ENCODE assay signal across 11 cellular contexts in the genomic region with DNA sequence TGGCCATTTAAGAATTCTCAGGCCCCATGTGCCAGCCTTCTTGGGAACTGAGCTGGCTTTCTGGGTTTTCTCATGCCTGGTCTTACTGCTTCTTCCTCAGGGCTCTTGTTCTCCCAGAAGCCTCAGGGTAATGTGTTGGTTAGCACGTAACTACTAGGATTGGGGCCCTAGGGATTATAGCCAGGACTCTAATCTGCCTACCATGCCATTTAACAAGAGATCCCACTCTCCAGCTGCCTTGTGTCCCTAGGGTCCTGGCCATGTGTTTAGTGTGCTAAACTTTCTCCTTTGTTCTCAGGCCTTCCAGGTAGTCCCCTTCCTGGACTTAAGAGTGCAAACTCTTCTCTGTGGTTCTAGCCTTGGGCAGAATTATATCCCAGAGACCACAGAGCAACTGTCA. TPM values are rescaled to one million over a fixed set of nuclear protein-coding genes. Genes with fewer than 3 reads are reported as not detected.
DNase-seq lines count a peak whose midpoint lies in the region; ATAC-seq and TF ChIP-seq lines count a peak whose summit lies in the region.
"Had no signal": no experiment of that assay in that cellular context is flagged by ENCODE, and none has a peak within 500 bp of the region (broad histone marks: within the 10 kb centered on the region; RNA-seq: fewer than 3 reads in every experiment).

No MANE protein-coding gene starts in this region.

- DNase-seq in activated CD4-positive, alpha-beta T cell treated with anti-CD3 and anti-CD28 coated beads for 36 hours: no peak
- DNase-seq in activated CD4-positive, alpha-beta T cell treated with anti-CD3 and anti-CD28 coated beads, Interleukin-2, amount 50 U/mL, for 4 hours: no peak
- DNase-seq in activated naive CD4-positive, alpha-beta T cell treated with anti-CD3 and anti-CD28 coated beads, Interleukin-2, amount 50 U/mL, for 72 hours (ENCODE audit: low spot score in 2 of 2): no peak
- DNase-seq in suprapubic skin (ENCODE audit: low spot score in 2 of 2) (no peak), NCI-H1048 (lab: John Stamatoyannopoulos, UW) (no peak)
- DNase-seq in activated effector memory CD4-positive, alpha-beta T cell treated with Interleukin-2 at 50 U/mL for 16 hours: no peak
- DNase-seq: stimulated activated CD4-positive, alpha-beta T cell treated with anti-CD3 and anti-CD28 coated beads, Interleukin-1b, Interleukin-23, amount 100 ng/mL, for 48 hours; T-helper 9 cell had no signal

- H3K27ac Mint-ChIP-seq in activated CD4-positive, alpha-beta T cell treated with anti-CD3 and anti-CD28 coated beads for 36 hours: peak overlapping the region; percentile 94
- H3K27ac Mint-ChIP-seq in activated naive CD4-positive, alpha-beta T cell treated with anti-CD3 and anti-CD28 coated beads, Interleukin-2, amount 50 U/mL, for 72 hours: peak overlapping the region; percentile 92 to 95

- H3K36me3 ChIP-seq in suprapubic skin: no peaks in the 10 kb centered on the region

- no peaks in the 10 kb centered on the region for H3K27me3 Mint-ChIP-seq in activated CD4-positive, alpha-beta T cell treated with anti-CD3 and anti-CD28 coated beads for 36 hours

- intact Hi-C loops in activated CD4-positive, alpha-beta T cell treated with anti-CD3 and anti-CD28 coated beads for 36 hours (cut with DNase I, micrococcal nuclease): loop anchor here (2.0 to 5.0 kb wide), 4 partner anchors 85 to 305 kb away; a partner anchor contains a TSS

- no peaks in the 10 kb centered on the region for H3K9me3 Mint-ChIP-seq in activated CD4-positive, alpha-beta T cell treated with anti-CD3 and anti-CD28 coated beads for 36 hours (ENCODE audit: low read depth)
- H3K9me3 Mint-ChIP-seq in activated naive CD4-positive, alpha-beta T cell treated with anti-CD3 and anti-CD28 coated beads, Interleukin-2, amount 50 U/mL, for 72 hours: no peaks in the 10 kb centered on the region

- no peak for ATAC-seq in activated CD4-positive, alpha-beta T cell treated with anti-CD3 and anti-CD28 coated beads for 36 hours
- no peak for ATAC-seq in activated naive CD4-positive, alpha-beta T cell treated with anti-CD3 and anti-CD28 coated beads, Interleukin-2, amount 50 U/mL, for 72 hours
- no peak for ATAC-seq in HG03520 (IDR thresholded peaks at IDR 0.05; ENCODE audit: unreplicated experiment)

- H3K4me3 Mint-ChIP-seq in activated CD4-positive, alpha-beta T cell treated with anti-CD3 and anti-CD28 coated beads for 36 hours: no peak overlapping the region

- 40% methylated on average over 1 of the region's 1 CpG for WGBS in suprapubic skin

- CTCF ChIA-PET in activated CD4-positive, alpha-beta T cell treated with anti-CD3 and anti-CD28 coated beads for 36 hours (lab: Charles Lee): interaction anchor here (0.6 to 17.6 kb wide), 6 partner anchors 11 to 139 kb away, joined by 3 to 399 read pairs (median 4); a partner anchor contains a TSS

- TF ChIP-seq POLR2A in suprapubic skin (IDR thresholded peaks at IDR 0.05): no peak

- peaks cover 70% of the 10 kb centered on the region for H3K4me1 Mint-ChIP-seq in activated CD4-positive, alpha-beta T cell treated with anti-CD3 and anti-CD28 coated beads for 36 hours

- no peak overlapping the region for H3K4me3 ChIP-seq in suprapubic skin
- H3K4me3 ChIP-seq: cardiac muscle cell had no signal

- H3K27me3 ChIP-seq in layer of hippocampus (ENCODE audit: control insufficient read depth, insufficient read depth, low read length): no peaks in the 10 kb centered on the region
- H3K27me3 ChIP-seq in suprapubic skin: no peaks in the 10 kb centered on the region
- H3K27me3 ChIP-seq: cardiac muscle cell had no signal

- no peak for TF ChIP-seq EP300 in suprapubic skin (IDR thresholded peaks at IDR 0.05)

- H3K9me3 ChIP-seq in suprapubic skin: no peaks in the 10 kb centered on the region

- TF ChIP-seq CTCF in suprapubic skin (IDR thresholded peaks at IDR 0.05): no peak

- H3K4me1 ChIP-seq in suprapubic skin: peaks cover 75% of the 10 kb centered on the region

- POLR2A ChIA-PET in activated CD4-positive, alpha-beta T cell treated with anti-CD3 and anti-CD28 coated beads for 36 hours (lab: Charles Lee): no interaction called here

- peak overlapping the region; percentile 95 for H3K27ac ChIP-seq in layer of hippocampus (ENCODE audit: low read depth, low read length)
- peak overlapping the region; percentile 90 for H3K27ac ChIP-seq in suprapubic skin
- H3K27ac ChIP-seq: cardiac muscle cell had no signal

- H3K36me3 Mint-ChIP-seq in activated CD4-positive, alpha-beta T cell treated with anti-CD3 and anti-CD28 coated beads for 36 hours (ENCODE audit: low read depth): peaks cover 64% of the 10 kb centered on the region
- H3K36me3 Mint-ChIP-seq in activated naive CD4-positive, alpha-beta T cell treated with anti-CD3 and anti-CD28 coated beads, Interleukin-2, amount 50 U/mL, for 72 hours: peaks cover 38 to 50% of the 10 kb centered on the region in 2 donors

RNA-seq across cellular contexts. Expression of a gene that starts 2.2 kb away (rescaled TPM):
- total RNA-seq in activated CD4-positive, alpha-beta T cell treated with anti-CD3 and anti-CD28 coated beads for 36 hours: 100 to 1,000 TPM; 267 to 381 TPM
- total RNA-seq in activated naive CD4-positive, alpha-beta T cell treated with anti-CD3 and anti-CD28 coated beads, Interleukin-2, amount 50 U/mL, for 72 hours: 100 to 1,000 TPM; 261 to 364 TPM
- 100 to 1,000 TPM in 1 of 4 donors, 10 to 100 TPM in 3; 53.5 to 104 (median 92.8) TPM for total RNA-seq in suprapubic skin

RNA-seq across cellular contexts. Expression of a gene that starts 28.7 kb away (rescaled TPM):
- total RNA-seq in activated CD4-positive, alpha-beta T cell treated with anti-CD3 and anti-CD28 coated beads for 36 hours: 10 to 100 TPM; 19.4 to 22.2 TPM
- 10 to 100 TPM; 21.0 to 25.8 TPM for total RNA-seq in activated naive CD4-positive, alpha-beta T cell treated with anti-CD3 and anti-CD28 coated beads, Interleukin-2, amount 50 U/mL, for 72 hours
- 10 to 100 TPM in 2 of 4 donors, 1 to 10 TPM in 2; 3.2 to 19.1 (median 9.1) TPM for total RNA-seq in suprapubic skin

RNA-seq across cellular contexts. Expression of a gene that starts 40.0 kb away (rescaled TPM):
- 100 to 1,000 TPM; 216 to 217 TPM for total RNA-seq in activated CD4-positive, alpha-beta T cell treated with anti-CD3 and anti-CD28 coated beads for 36 hours
- total RNA-seq in activated naive CD4-positive, alpha-beta T cell treated with anti-CD3 and anti-CD28 coated beads, Interleukin-2, amount 50 U/mL, for 72 hours: 100 to 1,000 TPM; 343 to 698 TPM
- total RNA-seq in suprapubic skin: 10 to 100 TPM in 1 of 4 donors, 1 to 10 TPM in 3; 2.3 to 11.4 (median 9.9) TPM
- total RNA-seq: cardiac muscle cell had no signal

RNA-seq across cellular contexts. Expression of a gene that starts 43.7 kb away (rescaled TPM):
- 10 to 100 TPM; 31.1 to 31.9 TPM for total RNA-seq in activated CD4-positive, alpha-beta T cell treated with anti-CD3 and anti-CD28 coated beads for 36 hours
- 10 to 100 TPM; 26.9 to 92.3 TPM for total RNA-seq in activated naive CD4-positive, alpha-beta T cell treated with anti-CD3 and anti-CD28 coated beads, Interleukin-2, amount 50 U/mL, for 72 hours
- 10 to 100 TPM; 18.2 to 27.8 (median 18.7) TPM for total RNA-seq in suprapubic skin

Comparison
In these comparisons a context has a peak if more than half of its experiments do, and no peak if none do; other contexts are left out.
1. RNA of a gene that starts 40.0 kb away (total RNA-seq): 343 to 698 TPM in activated naive CD4-positive, alpha-beta T cell treated with anti-CD3 and anti-CD28 coated beads, Interleukin-2, amount 50 U/mL, for 72 hours and 216 to 217 TPM in activated CD4-positive, alpha-beta T cell treated with anti-CD3 and anti-CD28 coated beads for 36 hours; 2.3 to 11.4 TPM in suprapubic skin; every median in the first group is over 10 times any median in the second.